ENCODE assay signal across 2 cellular contexts in genomic region chr19:50664204-50664603, GRCh38.
TF ChIP-seq lines count a peak whose summit lies in the region.

No MANE protein-coding gene starts in this region.

TF ChIP-seq in HEK293, 187 proteins besides CTCF, POLR2A, EP300 and RAD21:
- TF ChIP-seq ZNF555 (tag by site-specific recombination; conservative IDR thresholded peaks at IDR 0.05) (no peak), PRDM1 (tag by site-specific recombination; IDR thresholded peaks at IDR 0.05) (no peak), SETDB1 (IDR thresholded peaks at IDR 0.05; ENCODE audit: insufficient read length, low read length) (peak; percentile 28), ZSCAN16 (tag by site-specific recombination; IDR thresholded peaks at IDR 0.05) (no peak), ZNF138 (tag by site-specific recombination; IDR thresholded peaks at IDR 0.05; ENCODE audit: borderline replicate concordance) (no peak), ZNF169 (tag by site-specific recombination; IDR thresholded peaks at IDR 0.05) (no peak)

TF ChIP-seq in K562, 482 proteins besides CTCF, POLR2A, EP300 and RAD21:
- peak; percentile 79; the same call in 1 of the 2 replicates for TF ChIP-seq CBX5 (IDR thresholded peaks at IDR 0.05; ENCODE audit: borderline replicate concordance, low read depth)
- no peak for TF ChIP-seq PBX2 (CRISPR knock-in tag; IDR thresholded peaks at IDR 0.05; ENCODE audit: low read depth)
- TF ChIP-seq PBX2 (tag; conservative IDR thresholded peaks at IDR 0.05; ENCODE audit: low read depth) = no peak
- peak; percentile 68; the same call in 1 of the 2 replicates for TF ChIP-seq TRIM28 (IDR thresholded peaks at IDR 0.05)
- no peak for TF ChIP-seq ZBTB12 (CRISPR knock-in tag; IDR thresholded peaks at IDR 0.05)
- TF ChIP-seq ZNF785 (CRISPR knock-in tag; IDR thresholded peaks at IDR 0.05) = no peak
- TF ChIP-seq RCOR1 (IDR thresholded peaks at IDR 0.05; ENCODE audit: borderline replicate concordance in 1 of 2, low read depth in 2 of 2, low read length in 2 of 2) = no peak
- TF ChIP-seq BDP1 (IDR thresholded peaks at IDR 0.05; ENCODE audit: insufficient read depth, insufficient read length) = no peak
- TF ChIP-seq, protein P1, sequence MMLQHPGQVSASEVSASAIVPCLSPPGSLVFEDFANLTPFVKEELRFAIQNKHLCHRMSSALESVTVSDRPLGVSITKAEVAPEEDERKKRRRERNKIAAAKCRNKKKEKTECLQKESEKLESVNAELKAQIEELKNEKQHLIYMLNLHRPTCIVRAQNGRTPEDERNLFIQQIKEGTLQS (IDR thresholded peaks at IDR 0.05) = no peak
- TF ChIP-seq, protein P1 (CRISPR knock-in tag; conservative IDR thresholded peaks at IDR 0.05) = no peak
- TF ChIP-seq MBD1 (CRISPR knock-in tag; IDR thresholded peaks at IDR 0.05) = no peak
- no peak for TF ChIP-seq FOXJ2 (tag; IDR thresholded peaks at IDR 0.05)
- TF ChIP-seq E2F8 (IDR thresholded peaks at IDR 0.05; ENCODE audit: low read depth, partially characterized antibody) = no peak
- no peak for TF ChIP-seq ZNF347 (CRISPR knock-in tag; IDR thresholded peaks at IDR 0.05; ENCODE audit: low read depth)
- TF ChIP-seq CBX3 (IDR thresholded peaks at IDR 0.05; ENCODE audit: borderline replicate concordance in 1 of 2, low read length in 2 of 2) = peak in 1 of 2 experiments; percentile 87; a peak in 2 of 3 replicates
